Comparison of ENCODE assay signal across 29 cellular contexts in genomic region chr6:135753196-135753595, GRCh38.
"Had no signal": no experiment of that assay in that cellular context is flagged by ENCODE, and none has a peak within 500 bp of the region (broad histone marks: within the 10 kb centered on the region; RNA-seq: fewer than 3 reads in every experiment).

No MANE protein-coding gene starts in this region.

- H3K27ac ChIP-seq: ascending aorta, brain microvascular endothelial cell, VCaP had no signal

- H3K27me3 ChIP-seq: ascending aorta, brain microvascular endothelial cell, MG63 had no signal

- H3K4me1 ChIP-seq: ascending aorta had no signal

- H3K4me3 Mint-ChIP-seq: activated CD4-positive, alpha-beta memory T cell treated with anti-CD3 and anti-CD28 coated beads for 36 hours; activated CD4-positive, alpha-beta T cell treated with anti-CD3 and anti-CD28 coated beads, Interleukin-2, amount 10 ng/mL, durations not matched to agents 7 days and 5 days; activated naive CD8-positive, alpha-beta T cell treated with anti-CD3 and anti-CD28 coated beads, Interleukin-2, amount 50 U/mL, for 24 hours; activated T-cell treated with anti-CD3 and anti-CD28 coated beads, Interleukin-2, amount 50 U/mL, for 4 hours had no signal

- H3K4me3 ChIP-seq: ascending aorta, MG63 had no signal

- H3K9me3 ChIP-seq: ascending aorta, MG63 had no signal

- FAIRE-seq: RCC 7860 had no signal

- DNase-seq: activated CD4-positive, alpha-beta memory T cell treated with anti-CD3 and anti-CD28 coated beads for 36 hours; activated CD4-positive, alpha-beta T cell treated with anti-CD3 and anti-CD28 coated beads, Interleukin-2, amount 10 ng/mL, durations not matched to agents 7 days and 5 days; activated CD4-positive, CD25-positive, alpha-beta regulatory T cell; activated CD8-positive, alpha-beta memory T cell treated with anti-CD3 and anti-CD28 coated beads for 24 hours; activated effector memory CD4-positive, alpha-beta T cell treated with anti-CD3 and anti-CD28 coated beads, Interleukin-2, amount 50 U/mL, for 16 hours; activated naive CD4-positive, alpha-beta T cell treated with Interleukin-2 at 50 U/mL for 16 hours; activated naive CD8-positive, alpha-beta T cell treated with anti-CD3 and anti-CD28 coated beads, Interleukin-2, amount 50 U/mL, for 24 hours; activated T-cell treated with anti-CD3 and anti-CD28 coated beads, Interleukin-2, amount 50 U/mL, for 4 hours; amniotic stem cell; brain microvascular endothelial cell; cerebellar nuclear complex; MG63; MV-4-11; NCI-H1092 treated with DMSO at 0.1 percent for 48 hours; NCI-H1436; NCI-H1694 treated with DMSO at 0.1 percent for 48 hours; NCI-H2029 treated with DMSO at 0.1 percent for 48 hours; NCI-H345; NCI-H510A; NCI-H526 treated with DMSO at 0.1 percent for 48 hours; NCI-H82; NK-92 treated with Interleukin-12 subunit alpha and Interleukin-12 subunit beta, amount 100 ng/mL, for 24 hours; OCI-M1; SHP77 treated with DMSO at 0.1 percent for 48 hours; T-helper 1 cell had no signal

- H3K4me1 Mint-ChIP-seq: activated CD4-positive, alpha-beta T cell treated with anti-CD3 and anti-CD28 coated beads, Interleukin-2, amount 10 ng/mL, durations not matched to agents 7 days and 5 days; activated naive CD8-positive, alpha-beta T cell treated with anti-CD3 and anti-CD28 coated beads, Interleukin-2, amount 50 U/mL, for 24 hours had no signal

- H3K36me3 Mint-ChIP-seq: activated CD4-positive, alpha-beta memory T cell treated with anti-CD3 and anti-CD28 coated beads for 36 hours; activated naive CD4-positive, alpha-beta T cell treated with anti-CD3 and anti-CD28 coated beads, Interleukin-2, amount 50 U/mL, for 72 hours had no signal

- H3K36me3 ChIP-seq: ascending aorta, brain microvascular endothelial cell, MG63 had no signal

- H3K27ac Mint-ChIP-seq: activated CD4-positive, alpha-beta memory T cell treated with anti-CD3 and anti-CD28 coated beads for 36 hours; activated CD4-positive, alpha-beta T cell treated with anti-CD3 and anti-CD28 coated beads, Interleukin-2, amount 10 ng/mL, durations not matched to agents 7 days and 5 days; activated naive CD4-positive, alpha-beta T cell treated with anti-CD3 and anti-CD28 coated beads, Interleukin-2, amount 50 U/mL, for 72 hours; activated naive CD8-positive, alpha-beta T cell treated with anti-CD3 and anti-CD28 coated beads, Interleukin-2, amount 50 U/mL, for 24 hours had no signal

- H3K9me3 Mint-ChIP-seq: activated CD4-positive, alpha-beta memory T cell treated with anti-CD3 and anti-CD28 coated beads for 36 hours; activated CD4-positive, alpha-beta T cell treated with anti-CD3 and anti-CD28 coated beads, Interleukin-2, amount 10 ng/mL, durations not matched to agents 7 days and 5 days; activated naive CD4-positive, alpha-beta T cell treated with anti-CD3 and anti-CD28 coated beads, Interleukin-2, amount 50 U/mL, for 72 hours; activated naive CD8-positive, alpha-beta T cell treated with anti-CD3 and anti-CD28 coated beads, Interleukin-2, amount 50 U/mL, for 24 hours; activated T-cell treated with anti-CD3 and anti-CD28 coated beads, Interleukin-2, amount 50 U/mL, for 4 hours had no signal
